1 cellular context compared by ENCODE assay signal in genomic region chr2:207624170-207625013, GRCh38.
TF ChIP-seq lines count a peak whose summit lies in the region.

No MANE protein-coding gene starts in this region.

TF ChIP-seq in HepG2, 621 proteins besides CTCF, POLR2A, EP300 and RAD21 (continued from another document and continues in another):
- TF ChIP-seq ZBTB40 (IDR thresholded peaks at IDR 0.05) (no peak), ZBTB40 (CRISPR knock-in tag; IDR thresholded peaks at IDR 0.05) (no peak; the same call in 1 of the 2 replicates), ZNF263 (CRISPR knock-in tag; IDR thresholded peaks at IDR 0.05) (no peak), ATF7 (IDR thresholded peaks at IDR 0.05) (no peak), ATF7 (CRISPR knock-in tag; IDR thresholded peaks at IDR 0.05) (no peak), SALL1 (CRISPR knock-in tag; IDR thresholded peaks at IDR 0.05) (0 out of 2 replicates have a peak, but pooled peaks have one; percentile 28), TCF7 (IDR thresholded peaks at IDR 0.05; ENCODE audit: low read depth) (no peak), ZNF772 (CRISPR knock-in tag; IDR thresholded peaks at IDR 0.05) (no peak), ZXDC (CRISPR knock-in tag; IDR thresholded peaks at IDR 0.05) (no peak), ZNF619 (CRISPR knock-in tag; IDR thresholded peaks at IDR 0.05) (no peak), ZNF414 (CRISPR knock-in tag; IDR thresholded peaks at IDR 0.05) (0 out of 2 replicates have a peak, but pooled peaks have one; percentile 34), CSRNP1 (CRISPR knock-in tag; IDR thresholded peaks at IDR 0.05) (peak; percentile 12; the same call in 1 of the 2 replicates), IKZF4 (CRISPR knock-in tag; IDR thresholded peaks at IDR 0.05; ENCODE audit: borderline replicate concordance, low read depth, not compliant biosample characterization) (no peak), BHLHE40 (IDR thresholded peaks at IDR 0.05; ENCODE audit: low read length) (no peak), CEBPG (CRISPR knock-in tag; IDR thresholded peaks at IDR 0.05) (no peak), MXD3 (CRISPR knock-in tag; IDR thresholded peaks at IDR 0.05) (no peak), ZZZ3 (CRISPR knock-in tag; IDR thresholded peaks at IDR 0.05; ENCODE audit: borderline replicate concordance) (no peak), ZNF17 (CRISPR knock-in tag; IDR thresholded peaks at IDR 0.05) (no peak), HNRNPH1 (optimal IDR thresholded peaks at IDR 0.05; ENCODE audit: low read depth, low read length) (no peak), ZNF382 (CRISPR knock-in tag; IDR thresholded peaks at IDR 0.05; ENCODE audit: borderline replicate concordance) (no peak), SKIL (CRISPR knock-in tag; IDR thresholded peaks at IDR 0.05; ENCODE audit: borderline replicate concordance) (no peak), ZNF580 (CRISPR knock-in tag; IDR thresholded peaks at IDR 0.05; ENCODE audit: borderline replicate concordance, low read depth) (no peak), ZNF678 (CRISPR knock-in tag; IDR thresholded peaks at IDR 0.05) (no peak), ZNF10 (CRISPR knock-in tag; IDR thresholded peaks at IDR 0.05; ENCODE audit: borderline replicate concordance, low read depth) (no peak), MAZ (IDR thresholded peaks at IDR 0.05; ENCODE audit: borderline replicate concordance, low read depth, low read length) (no peak), MAZ (CRISPR knock-in tag; IDR thresholded peaks at IDR 0.05; ENCODE audit: low read depth) (no peak), ZNF362 (CRISPR knock-in tag; IDR thresholded peaks at IDR 0.05; ENCODE audit: borderline replicate concordance) (peak; percentile 81; the same call in 1 of the 2 replicates), BATF2 (CRISPR knock-in tag; IDR thresholded peaks at IDR 0.05) (peak; percentile 40; the same call in 1 of the 2 replicates), TBP (CRISPR knock-in tag; IDR thresholded peaks at IDR 0.05) (no peak), ZNF256 (CRISPR knock-in tag; conservative IDR thresholded peaks at IDR 0.05) (no peak), ETV6 (CRISPR knock-in tag; conservative IDR thresholded peaks at IDR 0.05) (no peak), NR2F6 (IDR thresholded peaks at IDR 0.05) (no peak), NR2F6 (CRISPR knock-in tag; IDR thresholded peaks at IDR 0.05) (no peak), ZBTB37 (CRISPR knock-in tag; IDR thresholded peaks at IDR 0.05) (no peak), ZNF766 (CRISPR knock-in tag; IDR thresholded peaks at IDR 0.05; ENCODE audit: borderline replicate concordance) (no peak), ZUFSP (CRISPR knock-in tag; IDR thresholded peaks at IDR 0.05; ENCODE audit: borderline replicate concordance) (no peak), ZNF878 (CRISPR knock-in tag; IDR thresholded peaks at IDR 0.05) (no peak; the same call in 1 of the 2 replicates), ZFP36 (IDR thresholded peaks at IDR 0.05; ENCODE audit: borderline replicate concordance, low read depth, low read length, partially characterized antibody) (no peak)
